Comparison of ENCODE assay signal across 9 cellular contexts in the genomic region with DNA sequence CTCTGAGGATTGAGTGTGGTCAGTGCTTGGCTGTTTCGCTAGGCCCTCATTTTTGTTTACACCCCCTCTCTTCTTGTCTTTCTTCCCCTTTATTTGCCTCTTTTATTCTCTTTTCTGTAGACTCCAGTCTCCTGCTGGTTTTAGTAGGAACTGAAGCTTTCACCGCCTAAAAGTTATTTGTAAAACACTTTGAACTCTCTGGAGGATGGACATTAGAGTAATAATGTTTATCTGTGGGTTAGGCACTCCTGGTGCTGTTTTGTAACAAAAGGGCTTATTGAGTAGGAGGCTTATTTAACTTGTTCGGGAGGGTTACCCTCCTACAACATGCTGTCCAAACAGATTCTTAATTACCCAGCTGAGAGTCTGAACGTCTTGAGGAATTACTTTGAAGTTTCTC. TPM values are rescaled to one million over a fixed set of nuclear protein-coding genes. Genes with fewer than 3 reads are reported as not detected.
A peak's percentile ranks its signal among the peaks of the same experiment; 100 is the strongest.
DNase-seq lines count a peak whose midpoint lies in the region; ATAC-seq and TF ChIP-seq lines count a peak whose summit lies in the region.
"Had no signal": no experiment of that assay in that cellular context is flagged by ENCODE, and none has a peak within 500 bp of the region (broad histone marks: within the 10 kb centered on the region; RNA-seq: fewer than 3 reads in every experiment).

No MANE protein-coding gene starts in this region.

- TF ChIP-seq CTCF in epithelial cell of proximal tubule (conservative IDR thresholded peaks at IDR 0.05; ENCODE audit: low read depth, low read length) = peak; percentile 24
- TF ChIP-seq CTCF in retinal pigment epithelial cell (conservative IDR thresholded peaks at IDR 0.05; ENCODE audit: low read depth, low read length) = peak; percentile 18

- no peak for ATAC-seq in GM21825 (IDR thresholded peaks at IDR 0.05; ENCODE audit: unreplicated experiment)
- ATAC-seq: body of pancreas had no signal

- H3K4me3 ChIP-seq in epithelial cell of proximal tubule (ENCODE audit: low read depth, low read length) (no peak overlapping the region), retinal pigment epithelial cell (ENCODE audit: low read length) (no peak overlapping the region)
- H3K4me3 ChIP-seq: body of pancreas had no signal

- DNase-seq in NCI-H748 (lab: John Stamatoyannopoulos, UW; ENCODE audit: unreplicated experiment) (peak; percentile 11), NCI-H748 treated with DMSO at 0.1 percent for 48 hours (lab: John Stamatoyannopoulos, UW) (no peak), MV-4-11 (lab: John Stamatoyannopoulos, UW) (peak; percentile 43), epithelial cell of proximal tubule (ENCODE audit: low read depth) (no peak), retinal pigment epithelial cell (ENCODE audit: low read depth) (no peak), NCI-H774 (lab: John Stamatoyannopoulos, UW) (no peak), ureter (ENCODE audit: low spot score) (no peak)
- DNase-seq: body of pancreas had no signal

RNA-seq across cellular contexts. Expression of a gene that starts 1.6 kb away (rescaled TPM):
- total RNA-seq in epithelial cell of proximal tubule (10.9 and 12.9 TPM in 2 replicates), ureter (78.0 TPM)

RNA-seq across cellular contexts. Expression of a gene that starts 46.4 kb away (rescaled TPM):
- total RNA-seq in epithelial cell of proximal tubule (6.5 and 7.8 TPM in 2 replicates), ureter (18.0 TPM)

Comparison
In these comparisons a context has a peak if more than half of its experiments do, and no peak if none do; other contexts are left out.
1. DNase-seq: peak in NCI-H748 (single experiment) and MV-4-11 (single experiment); none in NCI-H748 treated with DMSO at 0.1 percent for 48 hours (single experiment), epithelial cell of proximal tubule (single experiment), retinal pigment epithelial cell (single experiment), NCI-H774 (single experiment) and ureter (single experiment).